20 cellular contexts compared by ENCODE assay signal in genomic region chr4:36492590-36492989, GRCh38.
DNase-seq lines count a peak whose midpoint lies in the region; ATAC-seq, FAIRE-seq and TF ChIP-seq lines count a peak whose summit lies in the region.
"Had no signal": no experiment of that assay in that cellular context is flagged by ENCODE, and none has a peak within 500 bp of the region (broad histone marks: within the 10 kb centered on the region; RNA-seq: fewer than 3 reads in every experiment).

No MANE protein-coding gene starts in this region.

- H3K27ac ChIP-seq in A549 (no peak overlapping the region), IMR-90 (ENCODE audit: insufficient read depth, low read length) (no peak overlapping the region)
- H3K27ac ChIP-seq: BLaER1 treated with 17β-estradiol and CSF1 and Interleukin-3, amounts not matched to agents 10 nM and 100 nM; C4-2B had no signal

- no peak overlapping the region for H4K91ac ChIP-seq in IMR-90 (ENCODE audit: insufficient read depth, low read depth, low read length)

- no peak overlapping the region for H3K4ac ChIP-seq in IMR-90 (ENCODE audit: low read depth, low read length)

- H3K23ac ChIP-seq in IMR-90 (ENCODE audit: low read depth, low read length) = no peak overlapping the region

- no peak overlapping the region for H4K5ac ChIP-seq in IMR-90 (ENCODE audit: low read depth, low read length)

- no peak for TF ChIP-seq POLR2A in A549 (IDR thresholded peaks at IDR 0.05; ENCODE audit: low read length)
- no peak for TF ChIP-seq POLR2A in IMR-90 (IDR thresholded peaks at IDR 0.05; ENCODE audit: low read depth, low read length)

- BruUV-seq in IMR-90 (replicated peaks; lab: Mats Ljungman, UMichigan) = no TSS peak

- H3K18ac ChIP-seq in IMR-90 (ENCODE audit: low read depth, low read length) = no peak overlapping the region

- H4K8ac ChIP-seq in IMR-90 (ENCODE audit: low read depth in 2 of 2, low read length in 2 of 2) = no peak overlapping the region

- H3K4me2 ChIP-seq in A549 (no peak overlapping the region), IMR-90 (ENCODE audit: low read depth, low read length) (no peak overlapping the region)
- H3K4me2 ChIP-seq: BLaER1 treated with 17β-estradiol and CSF1 and Interleukin-3, amounts not matched to agents 10 nM and 100 nM had no signal

- H2AK5ac ChIP-seq in IMR-90 (ENCODE audit: low read depth, low read length) = no peak overlapping the region

- 0% methylated on average over 1 of the region's 1 CpG for WGBS in A549 (ENCODE audit: missing lambda C conversion rate)
- WGBS in IMR-90 (ENCODE audit: extremely low coverage in 2 of 2, insufficient read length in 1 of 2), 2 experiments = no CpG with 5 or more reads among the region's 1 CpG

- H2BK20ac ChIP-seq in IMR-90 (ENCODE audit: low read depth, low read length) = no peak overlapping the region

- H3K14ac ChIP-seq in IMR-90 (replicated peaks; ENCODE audit: low read depth, low read length) = no peak overlapping the region

- CTCF ChIA-PET in A549 (lab: Yijun Ruan, JAX) = interaction anchor here (1.1 kb wide), 1 partner anchor 160 kb away, joined by 3 read pairs; no protein-coding TSS in a partner anchor
- CTCF ChIA-PET in IMR-90 (lab: Yijun Ruan, JAX) = no interaction called here

- H3K27me3 ChIP-seq in IMR-90 (ENCODE audit: control insufficient read depth, insufficient read depth, low read length) (no peaks in the 10 kb centered on the region), bronchial epithelial cell (ENCODE audit: control insufficient read depth, insufficient read depth, low read length) (no peaks in the 10 kb centered on the region)
- H3K27me3 ChIP-seq: BLaER1 treated with 17β-estradiol and CSF1 and Interleukin-3, amounts not matched to agents 10 nM and 100 nM had no signal

- no peak for TF ChIP-seq CTCF in A549 (IDR thresholded peaks at IDR 0.05)
- TF ChIP-seq CTCF in IMR-90 (conservative IDR thresholded peaks at IDR 0.05; ENCODE audit: low read depth, low read length) = no peak
- no peak for TF ChIP-seq CTCF in bronchial epithelial cell (IDR thresholded peaks at IDR 0.05; ENCODE audit: insufficient read depth, low read length, severe bottlenecking)

- H3K4me3 ChIP-seq in A549 (no peak overlapping the region), IMR-90 (ENCODE audit: insufficient read depth, low read depth, low read length) (no peak overlapping the region), bronchial epithelial cell (ENCODE audit: low read depth, low read length) (no peak overlapping the region)
- H3K4me3 ChIP-seq: BLaER1 treated with 17β-estradiol and CSF1 and Interleukin-3, amounts not matched to agents 10 nM and 100 nM had no signal

- no peak overlapping the region for H2BK15ac ChIP-seq in IMR-90 (ENCODE audit: low read depth, low read length)

- H2BK5ac ChIP-seq in IMR-90 (ENCODE audit: low read depth, low read length, poor library complexity, severe bottlenecking) = no peak overlapping the region

- POLR2A ChIA-PET in A549 (lab: Yijun Ruan, JAX) = no interaction called here
- POLR2A ChIA-PET in IMR-90 (lab: Charles Lee; ENCODE audit: unreplicated experiment) = no interaction called here

- DNase-seq in A549 (ENCODE audit: low read depth in 1 of 2, low spot score in 1 of 2) (no peak), IMR-90 (no peak), bronchial epithelial cell (ENCODE audit: low read depth) (peak; percentile 30)
- DNase-seq: 8988T; AML-193; CD4-positive, alpha-beta T cell; CD8-positive, alpha-beta T cell; COR-L47; DMS 273 treated with DMSO at 0.1 percent for 48 hours; DMS153; DMS79; DND-41; EL; GDM1 had no signal

- no peak overlapping the region for H3K9ac ChIP-seq in IMR-90 (ENCODE audit: low read depth, low read length)
- H3K9ac ChIP-seq: BLaER1 treated with 17β-estradiol and CSF1 and Interleukin-3, amounts not matched to agents 10 nM and 100 nM had no signal

- no peak for FAIRE-seq in A549 (lab: Jason Lieb, UNC)
- no peak for FAIRE-seq in bronchial epithelial cell (lab: Jason Lieb, UNC)
- FAIRE-seq: A204.1, GM12891 had no signal

- H3K4me1 ChIP-seq in A549 (no peaks in the 10 kb centered on the region), IMR-90 (ENCODE audit: control insufficient read depth, insufficient read depth, low read length) (no peaks in the 10 kb centered on the region)
- H3K4me1 ChIP-seq: BLaER1 treated with 17β-estradiol and CSF1 and Interleukin-3, amounts not matched to agents 10 nM and 100 nM had no signal

- no peaks in the 10 kb centered on the region for H3K79me1 ChIP-seq in IMR-90 (ENCODE audit: low read depth in 1 of 2, low read length in 2 of 2)

- H4K20me1 ChIP-seq in IMR-90 (ENCODE audit: insufficient read depth, low read length) = no peaks in the 10 kb centered on the region
- H4K20me1 ChIP-seq: BLaER1 treated with 17β-estradiol and CSF1 and Interleukin-3, amounts not matched to agents 10 nM and 100 nM had no signal

- TF ChIP-seq RAD21 in A549 (conservative IDR thresholded peaks at IDR 0.05 in 1 of 2, IDR thresholded peaks at IDR 0.05 in 1 of 2) (no peak), IMR-90 (IDR thresholded peaks at IDR 0.05; ENCODE audit: low read length) (no peak)

- no peaks in the 10 kb centered on the region for H3K36me3 ChIP-seq in IMR-90 (ENCODE audit: control insufficient read depth, insufficient read depth, low read length)
- no peaks in the 10 kb centered on the region for H3K36me3 ChIP-seq in bronchial epithelial cell (ENCODE audit: control insufficient read depth, insufficient read depth, low read length)
- H3K36me3 ChIP-seq: BLaER1 treated with 17β-estradiol and CSF1 and Interleukin-3, amounts not matched to agents 10 nM and 100 nM had no signal

- TF ChIP-seq EP300 in A549 (IDR thresholded peaks at IDR 0.05) = no peak

- H3K9me3 ChIP-seq in A549 = no peaks in the 10 kb centered on the region
- no peaks in the 10 kb centered on the region for H3K9me3 ChIP-seq in IMR-90 (ENCODE audit: control insufficient read depth, insufficient read depth, low read length)
- H3K9me3 ChIP-seq: BLaER1 treated with 17β-estradiol and CSF1 and Interleukin-3, amounts not matched to agents 10 nM and 100 nM had no signal

- ATAC-seq in A549 = no peak
- no peak for ATAC-seq in IMR-90 (ENCODE audit: low read depth)
- no peak for ATAC-seq in GM18867 (IDR thresholded peaks at IDR 0.05; ENCODE audit: unreplicated experiment)
- no peak for ATAC-seq in GM21576 (IDR thresholded peaks at IDR 0.05; ENCODE audit: unreplicated experiment)
- ATAC-seq: CD8-positive, alpha-beta T cell had no signal

- H2AFZ ChIP-seq in IMR-90 (replicated peaks; ENCODE audit: low read length, poor library complexity) = no peak overlapping the region

- intact Hi-C loops in IMR-90 (cut with micrococcal nuclease) = no loop called here

- H2BK120ac ChIP-seq in IMR-90 (ENCODE audit: low read depth, low read length) = no peak overlapping the region

- no peaks in the 10 kb centered on the region for H3K9me1 ChIP-seq in IMR-90 (ENCODE audit: insufficient read depth, low read length)

- H3K56ac ChIP-seq in IMR-90 (ENCODE audit: extremely low read depth, insufficient read depth, low read length) = no peak overlapping the region

- in situ Hi-C loops in IMR-90 (cut with MboI; ENCODE audit: low sequenced_read_pairs) = no loop called here

- no peak overlapping the region for H2AK9ac ChIP-seq in IMR-90 (replicated peaks; ENCODE audit: low read depth, low read length, poor library complexity)

- dilution Hi-C loops in IMR-90 (cut with HindIII; ENCODE audit: low sequenced_read_pairs, unreplicated experiment) = no loop called here

TF ChIP-seq in A549, 52 proteins besides CTCF, POLR2A, EP300 and RAD21:
- TF ChIP-seq MAFK (IDR thresholded peaks at IDR 0.05; ENCODE audit: partially characterized antibody) (peak; percentile 56), BHLHE40 (IDR thresholded peaks at IDR 0.05; ENCODE audit: low read depth, low read length) (no peak)

TF ChIP-seq in IMR-90, 13 proteins besides CTCF, POLR2A, EP300 and RAD21:
- no peak for TF ChIP-seq MXI1 (IDR thresholded peaks at IDR 0.05; ENCODE audit: borderline replicate concordance, low read depth, low read length)
- peak; percentile 45 for TF ChIP-seq MAFK (IDR thresholded peaks at IDR 0.05; ENCODE audit: low read depth, low read length)
